18 cellular contexts compared by ENCODE assay signal in genomic region chr4:83603130-83603529, GRCh38.
A peak's percentile ranks its signal among the peaks of the same experiment; 100 is the strongest.
DNase-seq lines count a peak whose midpoint lies in the region; ATAC-seq and TF ChIP-seq lines count a peak whose summit lies in the region.
"Had no signal": no experiment of that assay in that cellular context is flagged by ENCODE, and none has a peak within 500 bp of the region (broad histone marks: within the 10 kb centered on the region; RNA-seq: fewer than 3 reads in every experiment).

No MANE protein-coding gene starts in this region.

- peaks cover 5% of the 10 kb centered on the region for H3K4me1 ChIP-seq in muscle layer of colon (ENCODE audit: insufficient read depth, low read length)
- peaks cover 6 to 18% (median 10%) of the 10 kb centered on the region in 3 donors for H3K4me1 ChIP-seq in skeletal muscle tissue (ENCODE audit: control insufficient read depth in 3 of 3, insufficient read depth in 3 of 3, low read length in 3 of 3)
- H3K4me1 ChIP-seq: SJCRH30 had no signal

- intact Hi-C loops in CD4-positive, alpha-beta T cell (cut with DNase I, micrococcal nuclease), result no loop called here

- H3K27me3 Mint-ChIP-seq in CD4-positive, alpha-beta T cell, result peaks cover 9% of the 10 kb centered on the region

- H3K4me1 Mint-ChIP-seq in CD4-positive, alpha-beta T cell (ENCODE audit: low read depth), result no peaks in the 10 kb centered on the region

- no peak overlapping the region for H3K4me3 ChIP-seq in AG04450 (ENCODE audit: low read depth, low read length)
- no peak overlapping the region for H3K4me3 ChIP-seq in muscle layer of colon (ENCODE audit: low read depth in 1 of 2, low read length in 2 of 2)
- no peak overlapping the region for H3K4me3 ChIP-seq in skeletal muscle tissue (ENCODE audit: low read length in 3 of 3)
- no peak overlapping the region for H3K4me3 ChIP-seq in MG63
- H3K4me3 ChIP-seq: K562, PC-9, SJCRH30 had no signal

- H3K9ac ChIP-seq in muscle layer of colon (ENCODE audit: low read length) (no peak overlapping the region), skeletal muscle tissue (ENCODE audit: low read depth in 1 of 3, low read length in 3 of 3) (no peak overlapping the region)

- H3K9me3 Mint-ChIP-seq in CD4-positive, alpha-beta T cell, result no peaks in the 10 kb centered on the region
- H3K9me3 Mint-ChIP-seq: H9 had no signal

- H3K27ac Mint-ChIP-seq in CD4-positive, alpha-beta T cell, result no peak overlapping the region
- H3K27ac Mint-ChIP-seq: H9 had no signal

- H3K9me3 ChIP-seq in AG04450 (ENCODE audit: control insufficient read depth, insufficient read depth, low read length), result no peaks in the 10 kb centered on the region
- no peaks in the 10 kb centered on the region for H3K9me3 ChIP-seq in muscle layer of colon (ENCODE audit: low read length)
- no peaks in the 10 kb centered on the region for H3K9me3 ChIP-seq in skeletal muscle tissue (ENCODE audit: control insufficient read depth in 3 of 3, low read length in 3 of 3)
- no peaks in the 10 kb centered on the region for H3K9me3 ChIP-seq in CD4-positive, alpha-beta T cell (ENCODE audit: control insufficient read depth, low read length)
- H3K9me3 ChIP-seq in MG63, result no peaks in the 10 kb centered on the region

- H3K36me3 ChIP-seq in muscle layer of colon (ENCODE audit: insufficient read depth, low read length) (no peaks in the 10 kb centered on the region), skeletal muscle tissue (ENCODE audit: control insufficient read depth in 3 of 3, insufficient read depth in 3 of 3, low read length in 3 of 3) (peaks cover 5 to 20% (median 6%) of the 10 kb centered on the region in 3 donors), MG63 (no peaks in the 10 kb centered on the region)
- H3K36me3 ChIP-seq: SJCRH30 had no signal

- H3K27ac ChIP-seq in AG04450 (ENCODE audit: low read depth, low read length) (peak overlapping the region; percentile 34), muscle layer of colon (ENCODE audit: low read depth, low read length) (peak overlapping the region; percentile 79), skeletal muscle tissue (ENCODE audit: low read depth, low read length) (peak overlapping the region; percentile 14)
- no peak overlapping the region for H3K27ac ChIP-seq in CD4-positive, alpha-beta T cell (ENCODE audit: low read depth, low read length)
- H3K27ac ChIP-seq: PC-9, SJCRH30 had no signal

- no peaks in the 10 kb centered on the region for H3K36me3 Mint-ChIP-seq in CD4-positive, alpha-beta T cell (ENCODE audit: low read depth)

- POLR2A ChIA-PET in AG04450 (lab: Yijun Ruan, JAX), result no interaction called here
- POLR2A ChIA-PET in CD4-positive, alpha-beta T cell (lab: Charles Lee), result no interaction called here

- CTCF ChIA-PET in AG04450 (lab: Charles Lee), result no interaction called here
- CTCF ChIA-PET in CD4-positive, alpha-beta T cell (lab: Charles Lee), result no interaction called here

- H3K4me3 Mint-ChIP-seq in CD4-positive, alpha-beta T cell, result no peak overlapping the region
- H3K4me3 Mint-ChIP-seq: H9 had no signal

- no peak for DNase-seq in AG04450 (ENCODE audit: low read depth, low spot score)
- DNase-seq in astrocyte of the hippocampus (ENCODE audit: low read depth, low spot score), result peak; percentile 24
- DNase-seq in CD4-positive, alpha-beta T cell, result no peak
- no peak for DNase-seq in NCI-H774 (lab: John Stamatoyannopoulos, UW)
- no peak for DNase-seq in DMS79 (lab: John Stamatoyannopoulos, UW)
- DNase-seq in MG63, result no peak
- DNase-seq: C1 segment of cervical spinal cord, COR-L47, H9, NCI-H1092, NCI-H146, NCI-H2081, NCI-H510A treated with DMSO at 0.1 percent for 48 hours, PC-9, SJCRH30 had no signal

- no peak for TF ChIP-seq CTCF in AG04450 (IDR thresholded peaks at IDR 0.05; ENCODE audit: low read depth, low read length)
- TF ChIP-seq CTCF in CD4-positive, alpha-beta T cell (IDR thresholded peaks at IDR 0.05), result no peak

- no peak for ATAC-seq in CD4-positive, alpha-beta T cell (ENCODE audit: poor library complexity)
- ATAC-seq: K562 had no signal

- no peaks in the 10 kb centered on the region for H3K27me3 ChIP-seq in AG04450 (ENCODE audit: control insufficient read depth, insufficient read depth, low read length)
- H3K27me3 ChIP-seq in muscle layer of colon (ENCODE audit: control insufficient read depth in 1 of 2, insufficient read depth in 2 of 2, low read length in 2 of 2), result no peaks in the 10 kb centered on the region
- no peaks in the 10 kb centered on the region for H3K27me3 ChIP-seq in skeletal muscle tissue (ENCODE audit: control insufficient read depth in 3 of 3, insufficient read depth in 3 of 3, low read length in 3 of 3)
- no peaks in the 10 kb centered on the region for H3K27me3 ChIP-seq in CD4-positive, alpha-beta T cell (ENCODE audit: control insufficient read depth, insufficient read depth, low read length)
- H3K27me3 ChIP-seq in MG63, result no peaks in the 10 kb centered on the region
- H3K27me3 ChIP-seq: SJCRH30 had no signal
